9 cellular contexts compared by ENCODE assay signal in the genomic region with DNA sequence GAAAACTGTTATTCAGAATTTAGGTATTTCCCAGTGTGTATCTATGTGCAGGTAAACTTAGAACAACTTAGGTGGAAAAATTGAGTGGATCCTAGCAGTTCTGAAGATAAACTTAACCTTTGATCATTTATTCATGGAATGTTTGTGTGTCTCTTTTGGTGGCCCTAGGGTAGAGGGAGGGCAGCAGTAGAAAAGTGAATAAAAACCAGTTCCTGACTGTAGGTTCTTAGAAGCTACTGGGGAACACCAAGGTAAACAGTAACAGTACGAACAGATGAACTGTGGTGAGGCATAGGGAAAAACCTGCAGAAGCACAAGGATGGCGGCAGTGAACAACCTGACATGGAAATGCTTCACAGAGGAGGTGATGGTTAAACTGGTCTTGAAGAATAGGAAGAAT. TPM values are rescaled to one million over a fixed set of nuclear protein-coding genes. Genes with fewer than 3 reads are reported as not detected.
DNase-seq lines count a peak whose midpoint lies in the region; ATAC-seq and TF ChIP-seq lines count a peak whose summit lies in the region.
"Had no signal": no experiment of that assay in that cellular context is flagged by ENCODE, and none has a peak within 500 bp of the region (broad histone marks: within the 10 kb centered on the region; RNA-seq: fewer than 3 reads in every experiment).

No MANE protein-coding gene starts in this region.

- POLR2A ChIA-PET in activated CD4-positive, alpha-beta T cell treated with anti-CD3 and anti-CD28 coated beads, Interleukin-2, amount 10 ng/mL, durations not matched to agents 7 days and 5 days (lab: Charles Lee) = interaction anchor here (0.6 kb wide), 1 partner anchor 9 kb away, joined by 5 read pairs; no protein-coding TSS in a partner anchor

- H3K27me3 ChIP-seq in ascending aorta = no peaks in the 10 kb centered on the region
- H3K27me3 ChIP-seq in lower lobe of right lung (ENCODE audit: low read depth) = no peaks in the 10 kb centered on the region
- H3K27me3 ChIP-seq: BE2C had no signal

- H3K36me3 Mint-ChIP-seq in activated CD4-positive, alpha-beta T cell treated with anti-CD3 and anti-CD28 coated beads, Interleukin-2, amount 10 ng/mL, durations not matched to agents 7 days and 5 days (ENCODE audit: low read depth) = peaks cover 48% of the 10 kb centered on the region

- H3K27ac ChIP-seq in ascending aorta = no peak overlapping the region
- peak overlapping the region; percentile 83 for H3K27ac ChIP-seq in lower lobe of right lung
- H3K27ac ChIP-seq in temporal lobe (ENCODE audit: low read depth, low read length) = peak overlapping the region; percentile 24

- H3K9me3 ChIP-seq in ascending aorta = no peaks in the 10 kb centered on the region
- no peaks in the 10 kb centered on the region for H3K9me3 ChIP-seq in lower lobe of right lung
- H3K9me3 ChIP-seq: BE2C had no signal

- H3K4me1 ChIP-seq in ascending aorta (peaks cover 0 to 12% of the 10 kb centered on the region in 2 donors), lower lobe of right lung (peaks cover 66% of the 10 kb centered on the region)
- H3K4me1 ChIP-seq: BE2C had no signal

- ATAC-seq in lower lobe of right lung = no peak
- ATAC-seq in GM21381 (IDR thresholded peaks at IDR 0.05; ENCODE audit: unreplicated experiment) = no peak
- ATAC-seq in HG02852 (IDR thresholded peaks at IDR 0.05; ENCODE audit: unreplicated experiment) = no peak

- H3K4me1 Mint-ChIP-seq in activated CD4-positive, alpha-beta T cell treated with anti-CD3 and anti-CD28 coated beads, Interleukin-2, amount 10 ng/mL, durations not matched to agents 7 days and 5 days = peaks cover 58% of the 10 kb centered on the region

- CTCF ChIA-PET in activated CD4-positive, alpha-beta T cell treated with anti-CD3 and anti-CD28 coated beads, Interleukin-2, amount 10 ng/mL, durations not matched to agents 7 days and 5 days (lab: Charles Lee) = no interaction called here

- intact Hi-C loops in ascending aorta (cut with DNase I) = loop anchor here (5.0 kb wide), 3 partner anchors 103 to 483 kb away; no protein-coding TSS in a partner anchor
- intact Hi-C loops in lower lobe of right lung (cut with DNase I) = loop anchor here (10.0 kb wide), 1 partner anchor 114 kb away; no protein-coding TSS in a partner anchor

- H3K36me3 ChIP-seq in ascending aorta (peaks cover 0 to 3% of the 10 kb centered on the region in 2 donors), lower lobe of right lung (peaks cover 4% of the 10 kb centered on the region)
- H3K36me3 ChIP-seq: BE2C had no signal

- H3K27ac Mint-ChIP-seq in activated CD4-positive, alpha-beta T cell treated with anti-CD3 and anti-CD28 coated beads, Interleukin-2, amount 10 ng/mL, durations not matched to agents 7 days and 5 days = peak overlapping the region; percentile 91

- no peaks in the 10 kb centered on the region for H3K9me3 Mint-ChIP-seq in activated CD4-positive, alpha-beta T cell treated with anti-CD3 and anti-CD28 coated beads, Interleukin-2, amount 10 ng/mL, durations not matched to agents 7 days and 5 days

- H3K4me3 Mint-ChIP-seq in activated CD4-positive, alpha-beta T cell treated with anti-CD3 and anti-CD28 coated beads, Interleukin-2, amount 10 ng/mL, durations not matched to agents 7 days and 5 days = peak overlapping the region; percentile 89

- TF ChIP-seq CTCF in ascending aorta (IDR thresholded peaks at IDR 0.05) (no peak), lower lobe of right lung (IDR thresholded peaks at IDR 0.05) (no peak)

- DNase-seq in activated CD4-positive, alpha-beta T cell treated with anti-CD3 and anti-CD28 coated beads, Interleukin-2, amount 10 ng/mL, durations not matched to agents 7 days and 5 days = no peak
- DNase-seq in activated CD4-positive, alpha-beta T cell treated with anti-CD3 and anti-CD28 coated beads, Interleukin-2, amount 50 U/mL, for 4 hours = no peak
- no peak for DNase-seq in ascending aorta (ENCODE audit: low spot score in 2 of 2)
- DNase-seq in lower lobe of right lung = no peak
- no peak for DNase-seq in NCI-H2171 (lab: John Stamatoyannopoulos, UW)
- DNase-seq: BE2C had no signal

- H3K4me3 ChIP-seq in ascending aorta (peak overlapping the region; percentile 79 to 86), lower lobe of right lung (peak overlapping the region; percentile 70)

- H3K27me3 Mint-ChIP-seq in activated CD4-positive, alpha-beta T cell treated with anti-CD3 and anti-CD28 coated beads, Interleukin-2, amount 10 ng/mL, durations not matched to agents 7 days and 5 days = peaks cover 3% of the 10 kb centered on the region

RNA-seq across cellular contexts. Expression of gene SNRK, which starts 2.5 kb away (rescaled TPM):
- 10 to 100 TPM; 62.9 to 65.6 TPM for total RNA-seq in activated CD4-positive, alpha-beta T cell treated with anti-CD3 and anti-CD28 coated beads, Interleukin-2, amount 10 ng/mL, durations not matched to agents 7 days and 5 days
- 44.3 TPM for total RNA-seq in ascending aorta
- 55.1 TPM for total RNA-seq in lower lobe of right lung
- 62.0 TPM for total RNA-seq in temporal lobe

Comparison
In these comparisons a context has a peak if more than half of its experiments do, and no peak if none do; other contexts are left out.
1. H3K27ac ChIP-seq: peak in lower lobe of right lung (single experiment) and temporal lobe (single experiment); none in ascending aorta (0 of 2).